ENCODE assay signal across 1 cellular context in genomic region chr6:158803733-158804143, GRCh38.
A peak's percentile ranks its signal among the peaks of the same experiment; 100 is the strongest.
TF ChIP-seq lines count a peak whose summit lies in the region.

No MANE protein-coding gene starts in this region.

TF ChIP-seq in H1, 55 proteins besides CTCF, POLR2A, EP300 and RAD21:
- TF ChIP-seq CREB1 (IDR thresholded peaks at IDR 0.05) = no peak
- no peak for TF ChIP-seq CHD1 (IDR thresholded peaks at IDR 0.05; ENCODE audit: low read depth, low read length)
- TF ChIP-seq POLR2AphosphoS5 (IDR thresholded peaks at IDR 0.05; ENCODE audit: low read depth, low read length) = peak; percentile 50; the same call in 1 of the 2 replicates
- TF ChIP-seq JUND (IDR thresholded peaks at IDR 0.05; ENCODE audit: low read length) = no peak
TF ChIP-seq in H1: peak in this region for 1.
